Comparison of ENCODE assay signal across 21 cellular contexts in the genomic region with DNA sequence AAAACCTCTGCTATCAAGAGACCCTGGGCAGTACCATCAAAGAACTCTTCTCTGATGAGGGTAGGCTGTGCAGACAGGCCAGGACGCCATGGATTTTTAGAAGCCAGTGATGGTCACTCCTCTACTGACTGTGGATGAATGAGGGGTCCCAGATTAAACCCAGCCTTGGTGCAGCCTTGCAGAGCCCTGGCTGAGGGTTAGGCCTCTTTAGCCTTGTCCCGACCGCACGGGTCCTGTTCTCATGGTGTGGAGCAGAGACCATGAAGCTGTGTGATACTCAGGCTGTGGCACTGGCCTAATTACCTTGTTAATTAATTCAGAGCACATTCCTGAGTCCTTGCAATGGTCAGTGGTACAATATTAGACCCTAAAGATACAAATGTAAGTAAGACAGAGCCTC.
"Had no signal": no experiment of that assay in that cellular context is flagged by ENCODE, and none has a peak within 500 bp of the region (broad histone marks: within the 10 kb centered on the region; RNA-seq: fewer than 3 reads in every experiment).

No MANE protein-coding gene starts in this region.

- H3K27me3 ChIP-seq: dorsolateral prefrontal cortex, gastroesophageal sphincter, hepatocyte, right lobe of liver, spleen had no signal

- ATAC-seq: esophagus mucosa; gastroesophageal sphincter; left colon; left ventricle myocardium superior; naive thymus-derived CD4-positive, alpha-beta T cell; psoas muscle; right lobe of liver had no signal

- FAIRE-seq: urothelium cell line had no signal

- H3K27ac ChIP-seq: dorsolateral prefrontal cortex, gastroesophageal sphincter, hepatocyte, psoas muscle, right lobe of liver, spleen had no signal

- H3K36me3 ChIP-seq: right lobe of liver, spleen had no signal

- H3K4me3 ChIP-seq: dorsolateral prefrontal cortex, gastroesophageal sphincter, hepatocyte, lung, psoas muscle, right lobe of liver, spleen had no signal

- H3K4me1 ChIP-seq: psoas muscle, right lobe of liver, spleen had no signal

- H3K9me3 ChIP-seq: gastroesophageal sphincter, psoas muscle, right lobe of liver, spleen had no signal

- DNase-seq: cortex of kidney; dorsolateral prefrontal cortex; effector CD8-positive, alpha-beta T cell; left colon; left ventricle myocardium superior; mesenchymal stem cell; naive thymus-derived CD4-positive, alpha-beta T cell; nephron progenitor cell; psoas muscle; retina; right lobe of liver; spleen; stimulated activated CD4-positive, alpha-beta T cell treated with anti-CD3 and anti-CD28 coated beads, Interleukin-15, amount 100 ng/mL, for 24 hours; stimulated activated CD4-positive, alpha-beta T cell treated with anti-CD3 and anti-CD28 coated beads, Interleukin-1b, Interleukin-23, amount 100 ng/mL, for 48 hours; stimulated activated CD4-positive, alpha-beta T cell treated with anti-CD3 and anti-CD28 coated beads, Interleukin-4, amount 100 ng/mL, for 4 hours; stimulated activated naive CD4-positive, alpha-beta T cell treated with Interleukin-2 at 50 U/mL for 16 hours had no signal
